19 cellular contexts compared by ENCODE assay signal in the genomic region with DNA sequence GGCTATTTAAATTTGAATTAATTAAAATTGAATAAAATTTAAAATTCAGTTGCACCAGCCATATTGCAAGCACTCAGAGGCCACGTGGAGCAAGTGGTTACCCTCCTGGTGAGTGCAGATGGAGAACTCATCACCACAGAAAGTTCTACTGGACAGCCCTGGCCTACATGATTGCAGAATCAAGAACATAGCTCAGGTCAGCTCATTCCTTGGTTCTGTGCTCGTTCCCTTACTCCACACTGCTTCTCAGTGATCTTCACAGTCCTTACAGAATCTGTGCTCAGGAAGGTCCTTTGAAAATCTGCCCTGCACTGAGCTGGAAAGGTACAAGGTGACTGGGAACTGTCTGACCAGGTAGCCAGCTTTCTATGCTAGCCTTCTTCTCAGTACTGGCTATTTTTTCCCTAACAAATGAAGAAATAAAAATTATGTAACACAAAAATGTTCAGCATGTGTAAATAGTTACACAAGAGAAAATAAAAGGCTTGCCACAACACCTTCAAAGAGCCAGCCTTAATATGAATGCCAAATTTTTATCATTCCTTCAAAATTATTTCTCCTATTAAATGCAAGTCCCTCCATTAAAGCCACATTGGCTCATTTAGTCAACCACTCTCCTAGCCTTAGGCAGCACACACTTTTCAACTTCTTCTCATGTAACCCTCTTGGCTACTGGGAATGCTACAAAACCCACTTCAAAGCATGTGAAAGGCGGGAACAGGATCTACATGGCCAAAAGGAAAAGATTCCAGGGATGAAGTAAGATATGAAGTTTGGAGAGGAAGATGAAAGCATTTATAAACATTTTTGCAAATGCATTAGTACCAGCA.
"Had no signal": no experiment of that assay in that cellular context is flagged by ENCODE, and none has a peak within 500 bp of the region (broad histone marks: within the 10 kb centered on the region; RNA-seq: fewer than 3 reads in every experiment).

No MANE protein-coding gene starts in this region.

- H3K27me3 Mint-ChIP-seq: activated CD4-positive, alpha-beta T cell treated with anti-CD3 and anti-CD28 coated beads, Interleukin-2, amount 10 ng/mL, durations not matched to agents 7 days and 5 days; activated naive CD4-positive, alpha-beta T cell treated with anti-CD3 and anti-CD28 coated beads, Interleukin-2, amount 50 U/mL, for 24 hours; dendritic cell treated with granulocyte-macrophage colony-stimulating factor and Interleukin-4, amounts not matched to agents 40 ng/mL and 50 ng/mL, for 4 days; stimulated activated naive B cell treated with anti-CD40 and anti-IgM and Interleukin-4, amounts not matched to agents 10 μg/mL and 1 μg/mL and 100 μg/mL, for 72 hours; T-cell had no signal

- H3K9me3 ChIP-seq: adrenal gland, thoracic aorta had no signal

- H3K36me3 ChIP-seq: adrenal gland, cardiac muscle cell, thoracic aorta had no signal

- H3K4me1 ChIP-seq: adrenal gland had no signal

- H3K4me3 Mint-ChIP-seq: activated CD4-positive, alpha-beta T cell treated with anti-CD3 and anti-CD28 coated beads, Interleukin-2, amount 10 ng/mL, durations not matched to agents 7 days and 5 days; activated naive CD4-positive, alpha-beta T cell treated with anti-CD3 and anti-CD28 coated beads, Interleukin-2, amount 50 U/mL, for 24 hours; activated T-cell treated with anti-CD3 and anti-CD28 coated beads, Interleukin-2, amount 50 U/mL, for 72 hours; dendritic cell treated with granulocyte-macrophage colony-stimulating factor and Interleukin-4, amounts not matched to agents 40 ng/mL and 50 ng/mL, for 4 days; mesothelial cell of epicardium; nephron; stimulated activated naive B cell treated with anti-CD40 and anti-IgM and Interleukin-4, amounts not matched to agents 10 μg/mL and 1 μg/mL and 100 μg/mL, for 72 hours; T-cell had no signal

- DNase-seq: activated CD4-positive, alpha-beta T cell treated with anti-CD3 and anti-CD28 coated beads, Interleukin-2, amount 10 ng/mL, durations not matched to agents 7 days and 5 days; activated CD8-positive, alpha-beta memory T cell treated with anti-CD3 and anti-CD28 coated beads for 24 hours; activated CD8-positive, alpha-beta memory T cell treated with anti-CD3 and anti-CD28 coated beads, Interleukin-2, amount 50 U/mL, for 48 hours; activated gamma-delta T cell; activated T-cell treated with anti-CD3 and anti-CD28 coated beads, Interleukin-2, amount 50 U/mL, for 72 hours; adrenal gland; effector CD8-positive, alpha-beta T cell; nucleus accumbens; posterior cingulate gyrus; stimulated activated naive B cell treated with anti-CD40 and anti-IgM and Interleukin-4, amounts not matched to agents 10 μg/mL and 1 μg/mL and 100 μg/mL, for 72 hours; T-cell; T-helper 9 cell had no signal

- H3K9me3 Mint-ChIP-seq: activated CD4-positive, alpha-beta T cell treated with anti-CD3 and anti-CD28 coated beads, Interleukin-2, amount 10 ng/mL, durations not matched to agents 7 days and 5 days; activated naive CD4-positive, alpha-beta T cell treated with anti-CD3 and anti-CD28 coated beads, Interleukin-2, amount 50 U/mL, for 24 hours; activated T-cell treated with anti-CD3 and anti-CD28 coated beads, Interleukin-2, amount 50 U/mL, for 72 hours; dendritic cell treated with granulocyte-macrophage colony-stimulating factor and Interleukin-4, amounts not matched to agents 40 ng/mL and 50 ng/mL, for 4 days; mesothelial cell of epicardium; nephron; stimulated activated naive B cell treated with anti-CD40 and anti-IgM and Interleukin-4, amounts not matched to agents 10 μg/mL and 1 μg/mL and 100 μg/mL, for 72 hours; T-cell had no signal

- H3K4me1 Mint-ChIP-seq: activated CD4-positive, alpha-beta T cell treated with anti-CD3 and anti-CD28 coated beads, Interleukin-2, amount 10 ng/mL, durations not matched to agents 7 days and 5 days; activated naive CD4-positive, alpha-beta T cell treated with anti-CD3 and anti-CD28 coated beads, Interleukin-2, amount 50 U/mL, for 24 hours; stimulated activated naive B cell treated with anti-CD40 and anti-IgM and Interleukin-4, amounts not matched to agents 10 μg/mL and 1 μg/mL and 100 μg/mL, for 72 hours; T-cell had no signal

- H3K27me3 ChIP-seq: adrenal gland, cardiac muscle cell had no signal

- H3K27ac ChIP-seq: adrenal gland, cardiac muscle cell, thoracic aorta had no signal

- H3K27ac Mint-ChIP-seq: activated CD4-positive, alpha-beta T cell treated with anti-CD3 and anti-CD28 coated beads, Interleukin-2, amount 10 ng/mL, durations not matched to agents 7 days and 5 days; activated naive CD4-positive, alpha-beta T cell treated with anti-CD3 and anti-CD28 coated beads, Interleukin-2, amount 50 U/mL, for 24 hours; activated T-cell treated with anti-CD3 and anti-CD28 coated beads, Interleukin-2, amount 50 U/mL, for 72 hours; dendritic cell treated with granulocyte-macrophage colony-stimulating factor and Interleukin-4, amounts not matched to agents 40 ng/mL and 50 ng/mL, for 4 days; mesothelial cell of epicardium; stimulated activated naive B cell treated with anti-CD40 and anti-IgM and Interleukin-4, amounts not matched to agents 10 μg/mL and 1 μg/mL and 100 μg/mL, for 72 hours; T-cell had no signal

- H3K36me3 Mint-ChIP-seq: activated naive CD4-positive, alpha-beta T cell treated with anti-CD3 and anti-CD28 coated beads, Interleukin-2, amount 50 U/mL, for 24 hours; mesothelial cell of epicardium; stimulated activated naive B cell treated with anti-CD40 and anti-IgM and Interleukin-4, amounts not matched to agents 10 μg/mL and 1 μg/mL and 100 μg/mL, for 72 hours; T-cell had no signal

- ATAC-seq: activated T-cell treated with anti-CD3 and anti-CD28 coated beads, Interleukin-2, amount 50 U/mL, for 72 hours; esophagus mucosa; stimulated activated naive B cell treated with anti-CD40 and anti-IgM and Interleukin-4, amounts not matched to agents 10 μg/mL and 1 μg/mL and 100 μg/mL, for 72 hours; T-cell had no signal

- H3K4me3 ChIP-seq: adrenal gland, cardiac muscle cell, thoracic aorta had no signal
